ENCODE assay signal across 19 cellular contexts in the genomic region with DNA sequence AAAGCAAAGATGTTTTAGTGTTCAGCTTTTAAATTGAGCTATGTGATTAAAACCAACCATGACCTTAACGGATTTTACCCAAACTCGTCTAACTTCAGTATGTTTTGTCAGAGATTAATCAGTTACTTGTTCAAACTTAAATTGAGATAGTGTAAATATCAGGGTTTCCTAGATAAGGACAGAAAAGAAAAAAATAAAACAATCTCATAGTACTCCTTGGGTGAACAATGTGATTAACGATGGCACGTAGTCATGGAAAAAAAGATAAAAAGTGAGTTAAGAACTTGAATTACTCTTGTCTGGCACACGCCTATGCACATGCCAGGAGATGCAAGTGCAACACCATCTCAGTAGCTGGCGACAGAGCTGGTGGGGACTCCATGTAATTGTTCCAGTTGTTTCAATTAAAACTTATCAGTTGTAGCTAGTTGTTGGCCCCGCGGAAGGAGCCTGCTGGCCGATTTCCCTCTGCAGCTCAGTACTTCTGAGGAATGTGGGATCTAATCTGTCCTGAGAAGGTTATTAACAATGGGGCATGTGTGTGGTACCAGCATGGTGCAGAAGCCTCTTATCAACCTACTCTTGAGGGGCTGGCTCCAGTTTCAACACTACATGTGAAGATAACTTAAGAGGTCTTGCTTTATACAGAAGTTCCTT. TPM values are rescaled to one million over a fixed set of nuclear protein-coding genes. Genes with fewer than 3 reads are reported as not detected.
DNase-seq lines count a peak whose midpoint lies in the region; ATAC-seq and TF ChIP-seq lines count a peak whose summit lies in the region.
"Had no signal": no experiment of that assay in that cellular context is flagged by ENCODE, and none has a peak within 500 bp of the region (broad histone marks: within the 10 kb centered on the region; RNA-seq: fewer than 3 reads in every experiment).

No MANE protein-coding gene starts in this region.

- POLR2A ChIA-PET in MCF 10A (lab: Yijun Ruan, JAX) (no interaction called here), HEK293T (lab: Yijun Ruan, JAX) (no interaction called here)

- intact Hi-C loops in breast epithelium (cut with DNase I; ENCODE audit: low total_unique reads): loop anchor here (10.0 kb wide), 1 partner anchor 813 kb away; no protein-coding TSS in a partner anchor
- intact Hi-C loops in MCF 10A (cut with micrococcal nuclease): no loop called here
- intact Hi-C loops in lower lobe of right lung (cut with DNase I): no loop called here

- no peak for TF ChIP-seq CTCF in breast epithelium (IDR thresholded peaks at IDR 0.05)
- TF ChIP-seq CTCF in MCF 10A (IDR thresholded peaks at IDR 0.05; ENCODE audit: unreplicated experiment): no peak
- no peak for TF ChIP-seq CTCF in lower lobe of right lung (IDR thresholded peaks at IDR 0.05)
- TF ChIP-seq CTCF in type B pancreatic cell (conservative IDR thresholded peaks at IDR 0.05): no peak

- ATAC-seq in lower lobe of right lung (no peak), GM19324 (IDR thresholded peaks at IDR 0.05; ENCODE audit: low FRiP score, unreplicated experiment) (no peak)

- no peaks in the 10 kb centered on the region for H3K27me3 ChIP-seq in breast epithelium
- peaks cover 58% of the 10 kb centered on the region for H3K27me3 ChIP-seq in ectodermal cell (ENCODE audit: control insufficient read depth, insufficient read depth, low read length, poor library complexity, severe bottlenecking)
- peaks cover 83% of the 10 kb centered on the region for H3K27me3 ChIP-seq in lower lobe of right lung (ENCODE audit: low read depth)

- BruUV-seq in MCF 10A (replicated peaks; lab: Mats Ljungman, UMichigan): no TSS peak

- peak overlapping the region in 2 of 3 donors; percentile 65 to 78 for H3K4me3 ChIP-seq in breast epithelium
- H3K4me3 ChIP-seq in ectodermal cell (ENCODE audit: insufficient read depth, low read depth, low read length): no peak overlapping the region
- peak overlapping the region; percentile 34 for H3K4me3 ChIP-seq in lower lobe of right lung
- H3K4me3 ChIP-seq: thoracic aorta had no signal

- CTCF ChIA-PET in MCF 10A (lab: Yijun Ruan, JAX): interaction anchor here (0.6 to 1.3 kb wide), 3 partner anchors 12 to 48 kb away, joined by 3 read pairs; no protein-coding TSS in a partner anchor
- CTCF ChIA-PET in HEK293T (lab: Yijun Ruan, JAX): no interaction called here

- H3K27me3 Mint-ChIP-seq in MCF 10A (ENCODE audit: insufficient read depth, unreplicated experiment) (peaks cover 37% of the 10 kb centered on the region), type B pancreatic cell (peaks cover 83% of the 10 kb centered on the region)

- H3K4me1 ChIP-seq in breast epithelium: no peaks in the 10 kb centered on the region
- peaks cover 27% of the 10 kb centered on the region for H3K4me1 ChIP-seq in ectodermal cell (ENCODE audit: control insufficient read depth, insufficient read depth, low read length)
- H3K4me1 ChIP-seq in lower lobe of right lung: peaks cover 26% of the 10 kb centered on the region

- no peaks in the 10 kb centered on the region for H3K4me1 Mint-ChIP-seq in MCF 10A (ENCODE audit: insufficient read depth, unreplicated experiment)
- H3K4me1 Mint-ChIP-seq in type B pancreatic cell (ENCODE audit: unreplicated experiment): peaks cover 34% of the 10 kb centered on the region
- H3K4me1 Mint-ChIP-seq: immature natural killer cell had no signal

- H3K9me3 Mint-ChIP-seq in MCF 10A (ENCODE audit: unreplicated experiment) (no peaks in the 10 kb centered on the region), type B pancreatic cell (no peaks in the 10 kb centered on the region)
- H3K9me3 Mint-ChIP-seq: immature natural killer cell had no signal

- DNase-seq in breast epithelium (ENCODE audit: low spot score in 2 of 2) (no peak), MCF 10A (ENCODE audit: unreplicated experiment) (no peak), lower lobe of right lung (no peak), type B pancreatic cell (ENCODE audit: extremely low spot score, unreplicated experiment) (no peak), NCI-H146 treated with DMSO at 0.1 percent for 48 hours (lab: John Stamatoyannopoulos, UW; ENCODE audit: unreplicated experiment) (no peak), HEK293T (ENCODE audit: extremely low spot score) (no peak)
- DNase-seq: CD8-positive, alpha-beta memory T cell; immature natural killer cell; KBM-7; naive B cell; NCI-H1694; NK-92 treated with Interleukin-12 subunit alpha and Interleukin-12 subunit beta, amount 100 ng/mL, for 24 hours; stimulated activated CD4-positive, alpha-beta T cell treated with anti-CD3 and anti-CD28 coated beads, Interleukin-12 subunit alpha, Interleukin-12 subunit beta, amount 100 ng/mL, for 4 hours; WERI-Rb-1 had no signal

- no peaks in the 10 kb centered on the region for H3K36me3 Mint-ChIP-seq in MCF 10A (ENCODE audit: insufficient read depth, unreplicated experiment)
- peaks cover 6% of the 10 kb centered on the region for H3K36me3 Mint-ChIP-seq in type B pancreatic cell
- H3K36me3 Mint-ChIP-seq: activated naive CD8-positive, alpha-beta T cell; CD8-positive, alpha-beta memory T cell; immature natural killer cell; naive B cell had no signal

- H3K9me3 ChIP-seq in breast epithelium (no peaks in the 10 kb centered on the region), ectodermal cell (ENCODE audit: control insufficient read depth, low read length) (no peaks in the 10 kb centered on the region), lower lobe of right lung (no peaks in the 10 kb centered on the region)
- H3K9me3 ChIP-seq: thoracic aorta had no signal

- 52 to 59% methylated on average over 9 of the region's 9 CpGs for whole genome bisulfite sequencing in ectodermal cell, 2 experiments

- H3K4me3 Mint-ChIP-seq in MCF 10A (ENCODE audit: unreplicated experiment) (no peak overlapping the region), type B pancreatic cell (peak overlapping the region; percentile 92)
- H3K4me3 Mint-ChIP-seq: activated naive CD8-positive, alpha-beta T cell; CD8-positive, alpha-beta memory T cell; immature natural killer cell; naive B cell had no signal

- H3K36me3 ChIP-seq in breast epithelium (no peaks in the 10 kb centered on the region), ectodermal cell (ENCODE audit: control insufficient read depth, insufficient read depth, low read length) (no peaks in the 10 kb centered on the region), lower lobe of right lung (no peaks in the 10 kb centered on the region)
- H3K36me3 ChIP-seq: thoracic aorta, WERI-Rb-1 had no signal

- H3K27ac Mint-ChIP-seq in MCF 10A (ENCODE audit: low read depth, unreplicated experiment) (no peak overlapping the region), type B pancreatic cell (peak overlapping the region; percentile 63)
- H3K27ac Mint-ChIP-seq: activated naive CD8-positive, alpha-beta T cell; CD8-positive, alpha-beta memory T cell; immature natural killer cell; naive B cell had no signal

- TF ChIP-seq POLR2A in breast epithelium (IDR thresholded peaks at IDR 0.05): no peak

- H3K27ac ChIP-seq in breast epithelium: peak overlapping the region in 1 of 2 donors; percentile 58
- H3K27ac ChIP-seq in ectodermal cell (ENCODE audit: insufficient read depth, low read depth, low read length, poor library complexity, severe bottlenecking): peak overlapping the region; percentile 46
- no peak overlapping the region for H3K27ac ChIP-seq in lower lobe of right lung
- H3K27ac ChIP-seq: thoracic aorta, WERI-Rb-1 had no signal

TF ChIP-seq in HEK293T, 16 proteins besides CTCF, POLR2A, EP300 and RAD21:
- TF ChIP-seq SUZ12 (IDR thresholded peaks at IDR 0.05) (no peak), TARDBP (IDR thresholded peaks at IDR 0.05) (no peak), NFRKB (IDR thresholded peaks at IDR 0.05) (no peak), FOXM1 (IDR thresholded peaks at IDR 0.05; ENCODE audit: borderline replicate concordance) (no peak), ARNT (IDR thresholded peaks at IDR 0.05) (no peak), HDGF (IDR thresholded peaks at IDR 0.05; ENCODE audit: borderline replicate concordance) (no peak), FOXK2 (IDR thresholded peaks at IDR 0.05) (no peak), ELF4 (IDR thresholded peaks at IDR 0.05) (no peak), BHLHE40 (IDR thresholded peaks at IDR 0.05; ENCODE audit: borderline replicate concordance) (no peak), FOXA1 (IDR thresholded peaks at IDR 0.05) (no peak), ZNF384 (IDR thresholded peaks at IDR 0.05) (no peak), SP1 (IDR thresholded peaks at IDR 0.05) (no peak), CTBP1 (IDR thresholded peaks at IDR 0.05; ENCODE audit: borderline replicate concordance) (no peak), L3MBTL2 (conservative IDR thresholded peaks at IDR 0.05) (no peak), LEF1 (IDR thresholded peaks at IDR 0.05; ENCODE audit: borderline replicate concordance) (no peak)
- TF ChIP-seq, protein P1, sequence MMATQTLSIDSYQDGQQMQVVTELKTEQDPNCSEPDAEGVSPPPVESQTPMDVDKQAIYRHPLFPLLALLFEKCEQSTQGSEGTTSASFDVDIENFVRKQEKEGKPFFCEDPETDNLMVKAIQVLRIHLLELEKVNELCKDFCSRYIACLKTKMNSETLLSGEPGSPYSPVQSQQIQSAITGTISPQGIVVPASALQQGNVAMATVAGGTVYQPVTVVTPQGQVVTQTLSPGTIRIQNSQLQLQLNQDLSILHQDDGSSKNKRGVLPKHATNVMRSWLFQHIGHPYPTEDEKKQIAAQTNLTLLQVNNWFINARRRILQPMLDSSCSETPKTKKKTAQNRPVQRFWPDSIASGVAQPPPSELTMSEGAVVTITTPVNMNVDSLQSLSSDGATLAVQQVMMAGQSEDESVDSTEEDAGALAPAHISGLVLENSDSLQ (IDR thresholded peaks at IDR 0.05): no peak

RNA-seq across cellular contexts. Expression of gene RASSF10, which starts 3.0 kb away (rescaled TPM):
- 1 to 10 TPM in 2 of 3 donors, under 1 TPM in 1; 0.16 to 9.7 (median 3.9) TPM for total RNA-seq in breast epithelium
- not detected in 2 replicates for total RNA-seq in MCF 10A (2022)
- polyA plus RNA-seq in ectodermal cell (2013, experiment 1 of 4): 0.87 TPM
- polyA plus RNA-seq in ectodermal cell (2013, experiment 2 of 4): 1.2 TPM
- 1.4 TPM for polyA plus RNA-seq in ectodermal cell (2013, experiment 3 of 4)
- 1.2 TPM for polyA plus RNA-seq in ectodermal cell (2013, experiment 4 of 4)
- 4.3 TPM for total RNA-seq in lower lobe of right lung
- 8.6 and 13.8 TPM in 2 replicates for total RNA-seq in type B pancreatic cell (ENCODE audit: low replicate concordance)
- total RNA-seq: A172; CD8-positive, alpha-beta memory T cell; thoracic aorta had no signal
- polyA plus RNA-seq: CD8-positive, alpha-beta memory T cell; immature natural killer cell had no signal
